31 cellular contexts compared by ENCODE assay signal in the genomic region with DNA sequence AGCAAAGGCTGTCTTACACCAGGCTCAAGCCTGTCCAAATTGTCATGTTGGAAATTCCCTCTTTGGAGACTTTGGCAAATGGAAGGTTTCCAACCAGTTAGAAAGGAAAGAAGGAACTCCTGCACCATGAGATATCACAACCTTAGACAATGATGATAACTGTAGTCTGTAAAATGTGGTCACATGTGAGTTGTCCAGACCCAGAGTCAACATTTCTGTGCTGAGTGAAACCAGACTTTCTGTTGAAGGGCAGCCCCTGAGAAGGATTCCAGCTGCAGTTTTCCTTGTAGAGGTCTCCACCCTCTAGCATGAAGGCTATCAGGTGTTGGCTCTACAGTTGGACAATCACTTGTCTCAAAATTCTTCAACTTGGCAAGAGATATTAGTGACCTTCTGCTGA.
DNase-seq lines count a peak whose midpoint lies in the region; FAIRE-seq and TF ChIP-seq lines count a peak whose summit lies in the region.
"Had no signal": no experiment of that assay in that cellular context is flagged by ENCODE, and none has a peak within 500 bp of the region (broad histone marks: within the 10 kb centered on the region; RNA-seq: fewer than 3 reads in every experiment).

No MANE protein-coding gene starts in this region.

- DNase-seq in astrocyte (ENCODE audit: low read depth) (no peak), coronary artery (ENCODE audit: low spot score) (no peak)
- DNase-seq: 8988T; ACHN; AML-193; BE2C; C1 segment of cervical spinal cord; Caco-2; Calu3; CD4-positive, alpha-beta memory T cell; CD4-positive, alpha-beta T cell; CD4-positive, CD25-positive, alpha-beta regulatory T cell; CD8-positive, alpha-beta memory T cell; CD8-positive, alpha-beta T cell; COR-L47; DMS 273 treated with DMSO at 0.1 percent for 48 hours; DMS153; DMS53; DMS79; DMS79 treated with DMSO at 0.1 percent for 48 hours; DND-41; EL had no signal

- no peak overlapping the region for H3K4me3 Mint-ChIP-seq in astrocyte (ENCODE audit: unreplicated experiment)
- H3K4me3 Mint-ChIP-seq: B cell; CD14-positive monocyte; CD4-positive, alpha-beta memory T cell; CD4-positive, alpha-beta T cell; CD4-positive, CD25-positive, alpha-beta regulatory T cell; CD8-positive, alpha-beta memory T cell; CD8-positive, alpha-beta T cell had no signal

- TF ChIP-seq CTCF in astrocyte (IDR thresholded peaks at IDR 0.05; ENCODE audit: insufficient read depth, low read depth, low read length): no peak
- TF ChIP-seq CTCF in coronary artery (IDR thresholded peaks at IDR 0.05): no peak

- H3K9me3 ChIP-seq in astrocyte (ENCODE audit: insufficient read depth, low read depth, low read length): no peaks in the 10 kb centered on the region
- H3K9me3 ChIP-seq: A549, BE2C, Caco-2 had no signal

- H3K36me3 ChIP-seq in astrocyte (ENCODE audit: insufficient read depth, low read length): no peaks in the 10 kb centered on the region
- H3K36me3 ChIP-seq: BE2C; BLaER1; BLaER1 treated with 17β-estradiol and CSF1 and Interleukin-3, amounts not matched to agents 10 nM and 100 nM had no signal

- H3K79me2 ChIP-seq in astrocyte (ENCODE audit: insufficient read depth, low read length): no peaks in the 10 kb centered on the region

- H3K27ac Mint-ChIP-seq in astrocyte (ENCODE audit: unreplicated experiment): no peak overlapping the region
- H3K27ac Mint-ChIP-seq: B cell; CD14-positive monocyte; CD4-positive, alpha-beta memory T cell; CD4-positive, alpha-beta T cell; CD4-positive, CD25-positive, alpha-beta regulatory T cell; CD8-positive, alpha-beta memory T cell; CD8-positive, alpha-beta T cell had no signal

- no peak overlapping the region for H2AFZ ChIP-seq in astrocyte (ENCODE audit: low read depth, low read length)

- no peaks in the 10 kb centered on the region for H3K27me3 Mint-ChIP-seq in astrocyte (ENCODE audit: low read depth, unreplicated experiment)
- H3K27me3 Mint-ChIP-seq: B cell; CD4-positive, alpha-beta memory T cell; CD4-positive, alpha-beta T cell; CD4-positive, CD25-positive, alpha-beta regulatory T cell had no signal

- H3K9ac ChIP-seq in astrocyte (ENCODE audit: low read length): no peak overlapping the region
- H3K9ac ChIP-seq: BLaER1; BLaER1 treated with 17β-estradiol and CSF1 and Interleukin-3, amounts not matched to agents 10 nM and 100 nM had no signal

- peak; percentile 56 for FAIRE-seq in astrocyte (lab: Jason Lieb, UNC)
- FAIRE-seq: A204.1, A549, D721Med had no signal

- no peaks in the 10 kb centered on the region for H3K36me3 Mint-ChIP-seq in astrocyte (ENCODE audit: low read depth, unreplicated experiment)
- H3K36me3 Mint-ChIP-seq: CD14-positive monocyte; CD4-positive, alpha-beta memory T cell; CD4-positive, CD25-positive, alpha-beta regulatory T cell; CD8-positive, alpha-beta memory T cell; CD8-positive, alpha-beta T cell had no signal

- no peaks in the 10 kb centered on the region for H3K27me3 ChIP-seq in astrocyte (ENCODE audit: insufficient read depth, low read length)
- H3K27me3 ChIP-seq: BE2C had no signal

- H4K20me1 ChIP-seq in astrocyte (ENCODE audit: insufficient read depth, low read length): no peaks in the 10 kb centered on the region
- H4K20me1 ChIP-seq: BLaER1; BLaER1 treated with 17β-estradiol and CSF1 and Interleukin-3, amounts not matched to agents 10 nM and 100 nM had no signal

- H3K27ac ChIP-seq in astrocyte (ENCODE audit: low read depth, low read length) (no peak overlapping the region), coronary artery (no peak overlapping the region)
- H3K27ac ChIP-seq: 22Rv1; A549; BLaER1; BLaER1 treated with 17β-estradiol and CSF1 and Interleukin-3, amounts not matched to agents 10 nM and 100 nM; C4-2B had no signal

- no peaks in the 10 kb centered on the region for H3K4me1 ChIP-seq in astrocyte (ENCODE audit: insufficient read depth, low read length)
- H3K4me1 ChIP-seq: A549; BE2C; BLaER1; BLaER1 treated with 17β-estradiol and CSF1 and Interleukin-3, amounts not matched to agents 10 nM and 100 nM; Caco-2 had no signal

- H3K4me1 Mint-ChIP-seq in astrocyte (ENCODE audit: low read depth, unreplicated experiment): no peaks in the 10 kb centered on the region
- H3K4me1 Mint-ChIP-seq: B cell; CD14-positive monocyte; CD4-positive, alpha-beta memory T cell; CD4-positive, CD25-positive, alpha-beta regulatory T cell; CD8-positive, alpha-beta memory T cell had no signal

- no peak overlapping the region for H3K4me2 ChIP-seq in astrocyte (ENCODE audit: low read length)
- H3K4me2 ChIP-seq: A549; BLaER1; BLaER1 treated with 17β-estradiol and CSF1 and Interleukin-3, amounts not matched to agents 10 nM and 100 nM had no signal

- no peaks in the 10 kb centered on the region for H3K9me3 Mint-ChIP-seq in astrocyte (ENCODE audit: unreplicated experiment)
- H3K9me3 Mint-ChIP-seq: CD4-positive, alpha-beta T cell; CD8-positive, alpha-beta memory T cell; CD8-positive, alpha-beta T cell had no signal

- no peak overlapping the region for H3K4me3 ChIP-seq in astrocyte (ENCODE audit: insufficient read depth, low read depth, low read length)
- H3K4me3 ChIP-seq in coronary artery: no peak overlapping the region
- H3K4me3 ChIP-seq: A549; BLaER1; BLaER1 treated with 17β-estradiol and CSF1 and Interleukin-3, amounts not matched to agents 10 nM and 100 nM had no signal
